ENCODE assay signal across 36 cellular contexts in genomic region chr12:51986834-51987233, GRCh38. TPM values are rescaled to one million over a fixed set of nuclear protein-coding genes. Genes with fewer than 3 reads are reported as not detected.
"Had no signal": no experiment of that assay in that cellular context is flagged by ENCODE, and none has a peak within 500 bp of the region (broad histone marks: within the 10 kb centered on the region; RNA-seq: fewer than 3 reads in every experiment).

No MANE protein-coding gene starts in this region.

- H3K9me3 ChIP-seq: MG63 had no signal

- H3K36me3 ChIP-seq: MG63 had no signal

- H3K4me3 ChIP-seq: MG63 had no signal

- H3K27ac ChIP-seq: KMS-11 had no signal

- DNase-seq: Karpas-422, Kasumi-1, MG63, MM.1S, MV-4-11, NCI-H1048, NCI-H1092, NCI-H1092 treated with DMSO at 0.1 percent for 48 hours, NCI-H1105, NCI-H1105 treated with DMSO at 0.1 percent for 48 hours, NCI-H1417, NCI-H1417 treated with DMSO at 0.1 percent for 48 hours, NCI-H1436, NCI-H1436 treated with DMSO at 0.1 percent for 48 hours, NCI-H146, NCI-H1694, NCI-H1694 treated with DMSO at 0.1 percent for 48 hours, NCI-H187, NCI-H187 treated with DMSO at 0.1 percent for 48 hours, NCI-H1930, NCI-H2029, NCI-H2029 treated with DMSO at 0.1 percent for 48 hours, NCI-H2081, NCI-H2081 treated with DMSO at 0.1 percent for 48 hours, NCI-H2107, NCI-H2171, NCI-H2171 treated with DMSO at 0.1 percent for 48 hours, NCI-H2227 treated with DMSO at 0.1 percent for 48 hours, NCI-H226, NCI-H345, NCI-H446, NCI-H446 treated with DMSO at 0.1 percent for 48 hours, NCI-H510A had no signal

- H3K27me3 ChIP-seq: MG63 had no signal

RNA-seq across cellular contexts. Expression of gene TAMALIN, which starts 19.9 kb away (rescaled TPM):
- total RNA-seq: MCF 10A, NCI-H460 had no signal
